ENCODE assay signal across 28 cellular contexts in genomic region chr15:77571741-77572140, GRCh38.
"Had no signal": no experiment of that assay in that cellular context is flagged by ENCODE, and none has a peak within 500 bp of the region (broad histone marks: within the 10 kb centered on the region; RNA-seq: fewer than 3 reads in every experiment).

No MANE protein-coding gene starts in this region.

- FAIRE-seq: endometrium, islet of Langerhans, keratinocyte had no signal

- H3K27ac ChIP-seq: colonic mucosa, epithelial cell of prostate, esophagus squamous epithelium, gastrocnemius medialis, heart right ventricle, left ventricle myocardium inferior, lower lobe of right lung had no signal

- H3K4me3 ChIP-seq: colonic mucosa, esophagus squamous epithelium, gastrocnemius medialis, heart right ventricle, left ventricle myocardium inferior, lower lobe of right lung, mucosa of descending colon had no signal

- H3K27me3 ChIP-seq: colonic mucosa, gastrocnemius medialis, heart right ventricle had no signal

- DNase-seq: colonic mucosa; cortex of kidney; effector CD8-positive, alpha-beta T cell; effector memory CD8-positive, alpha-beta T cell; endodermal cell; erythroblast; esophagus squamous epithelium; foreskin fibroblast; foreskin melanocyte; gastrocnemius medialis; glutamatergic neuron; head of caudate nucleus; heart right ventricle; hippocampal formation; kidney glomerular epithelial cell; left colon; left ventricle myocardium inferior; lower lobe of right lung; mesenchymal stem cell had no signal

- ATAC-seq: effector memory CD8-positive, alpha-beta T cell; esophagus mucosa; gastrocnemius medialis; heart right ventricle; left colon; left lobe of liver; lower lobe of right lung; mucosa of descending colon had no signal

- H3K4me3 Mint-ChIP-seq: dendritic cell treated with granulocyte-macrophage colony-stimulating factor and Interleukin-4, amounts not matched to agents 40 ng/mL and 50 ng/mL, for 4 days; effector memory CD8-positive, alpha-beta T cell; endodermal cell; mesothelial cell of epicardium had no signal

- H3K4me1 ChIP-seq: colonic mucosa had no signal

- H3K9me3 Mint-ChIP-seq: dendritic cell treated with granulocyte-macrophage colony-stimulating factor and Interleukin-4, amounts not matched to agents 40 ng/mL and 50 ng/mL, for 4 days; effector memory CD8-positive, alpha-beta T cell; endodermal cell; mesothelial cell of epicardium had no signal

- H3K27ac Mint-ChIP-seq: dendritic cell treated with granulocyte-macrophage colony-stimulating factor and Interleukin-4, amounts not matched to agents 40 ng/mL and 50 ng/mL, for 4 days; effector memory CD8-positive, alpha-beta T cell; endodermal cell; mesothelial cell of epicardium had no signal

- H3K36me3 Mint-ChIP-seq: mesothelial cell of epicardium had no signal

- H3K36me3 ChIP-seq: colonic mucosa, esophagus squamous epithelium, gastrocnemius medialis, heart right ventricle, left ventricle myocardium inferior, lower lobe of right lung had no signal

- H3K9me3 ChIP-seq: colonic mucosa, esophagus squamous epithelium, gastrocnemius medialis, left ventricle myocardium inferior, lower lobe of right lung, mucosa of descending colon had no signal
